ENCODE assay signal across 24 cellular contexts in genomic region chr12:4086481-4086880, GRCh38.
"Had no signal": no experiment of that assay in that cellular context is flagged by ENCODE, and none has a peak within 500 bp of the region (broad histone marks: within the 10 kb centered on the region; RNA-seq: fewer than 3 reads in every experiment).

No MANE protein-coding gene starts in this region.

- DNase-seq: activated CD4-positive, CD25-positive, alpha-beta regulatory T cell; activated CD8-positive, alpha-beta memory T cell treated with anti-CD3 and anti-CD28 coated beads, Interleukin-2, amount 10 ng/mL, durations not matched to agents 7 days and 5 days; activated gamma-delta T cell treated with Interleukin-2 at 50 U/mL for 16 hours; activated naive CD4-positive, alpha-beta T cell treated with anti-CD3 and anti-CD28 coated beads, Interleukin-2, amount 10 ng/mL, durations not matched to agents 7 days and 5 days; activated naive CD8-positive, alpha-beta T cell treated with anti-CD3 and anti-CD28 coated beads, Interleukin-2, amount 10 ng/mL, durations not matched to agents 7 days and 5 days; activated T-cell treated with anti-CD3 and anti-CD28 coated beads, Interleukin-2, amount 50 U/mL, for 48 hours; aorta; caudate nucleus; Kasumi-1; KBM-7; NCI-H1092; NCI-H1417; NCI-H2029; NCI-H2107; NCI-H2171 treated with DMSO at 0.1 percent for 48 hours; NCI-H226; NCI-H526; NCI-H774; T-helper 1 cell had no signal

- H3K9me3 ChIP-seq: breast epithelium had no signal

- H3K4me3 Mint-ChIP-seq: activated CD8-positive, alpha-beta memory T cell treated with anti-CD3 and anti-CD28 coated beads, Interleukin-2, amount 10 ng/mL, durations not matched to agents 7 days and 5 days; activated naive CD4-positive, alpha-beta T cell treated with anti-CD3 and anti-CD28 coated beads, Interleukin-2, amount 10 ng/mL, durations not matched to agents 7 days and 5 days; activated naive CD8-positive, alpha-beta T cell treated with anti-CD3 and anti-CD28 coated beads, Interleukin-2, amount 10 ng/mL, durations not matched to agents 7 days and 5 days had no signal

- H3K4me3 ChIP-seq: breast epithelium, SK-N-MC had no signal

- H3K27ac Mint-ChIP-seq: activated CD8-positive, alpha-beta memory T cell treated with anti-CD3 and anti-CD28 coated beads, Interleukin-2, amount 10 ng/mL, durations not matched to agents 7 days and 5 days; activated naive CD4-positive, alpha-beta T cell treated with anti-CD3 and anti-CD28 coated beads, Interleukin-2, amount 10 ng/mL, durations not matched to agents 7 days and 5 days; activated T-helper 2 cell treated with anti-CD3 and anti-CD28 coated beads, Interferon-gamma antibody, Interleukin-2, Interleukin-4, amounts not matched to agents 10 μg/mL and 5 μg/mL and 100 μg/mL, durations not matched to agents 14 hours and 24 hours and 36 hours had no signal

- H3K4me1 ChIP-seq: breast epithelium had no signal

- H3K36me3 ChIP-seq: breast epithelium had no signal

- H3K9me3 Mint-ChIP-seq: activated naive CD4-positive, alpha-beta T cell treated with anti-CD3 and anti-CD28 coated beads, Interleukin-2, amount 10 ng/mL, durations not matched to agents 7 days and 5 days; activated T-helper 2 cell treated with anti-CD3 and anti-CD28 coated beads, Interferon-gamma antibody, Interleukin-2, Interleukin-4, amounts not matched to agents 10 μg/mL and 5 μg/mL and 100 μg/mL, durations not matched to agents 14 hours and 24 hours and 36 hours had no signal

- ATAC-seq: activated CD8-positive, alpha-beta memory T cell treated with anti-CD3 and anti-CD28 coated beads, Interleukin-2, amount 10 ng/mL, durations not matched to agents 7 days and 5 days; Right ventricle myocardium inferior had no signal

- H3K27me3 ChIP-seq: breast epithelium had no signal

- H3K27ac ChIP-seq: breast epithelium, SK-N-MC, VCaP had no signal
